In genomic region chr3:196634851-196635250, GRCh38 we compare ENCODE assay signal across 1 cellular context.
TF ChIP-seq lines count a peak whose summit lies in the region.

No MANE protein-coding gene starts in this region.

TF ChIP-seq in GM12878, 131 proteins besides CTCF, POLR2A, EP300 and RAD21 (continued from another document):
- TF ChIP-seq ZBTB33 (IDR thresholded peaks at IDR 0.05), result peak; percentile 82; the same call in 1 of the 2 replicates
- no peak for TF ChIP-seq CHD1 (IDR thresholded peaks at IDR 0.05; ENCODE audit: low read depth, low read length)
